Comparison of ENCODE assay signal across 15 cellular contexts in the genomic region with DNA sequence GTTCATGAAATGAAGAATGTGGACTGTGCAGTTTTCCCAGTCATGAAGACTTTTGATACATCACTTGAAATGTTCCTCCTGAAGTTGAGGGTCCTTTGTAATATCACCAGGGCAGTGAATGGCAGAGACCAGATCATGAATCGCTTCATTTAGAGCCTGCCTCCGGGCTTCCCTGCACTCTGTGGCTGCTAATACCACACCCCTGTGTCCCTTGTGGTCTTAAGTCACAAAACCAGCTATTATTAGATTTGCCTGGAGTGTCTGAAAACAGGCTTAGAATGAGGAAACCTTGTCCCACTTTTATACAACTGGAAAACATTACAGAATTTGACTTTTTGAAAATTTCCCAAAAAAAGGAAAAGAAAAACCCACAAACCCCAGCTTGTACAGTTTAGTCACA.
DNase-seq lines count a peak whose midpoint lies in the region; ATAC-seq and TF ChIP-seq lines count a peak whose summit lies in the region.
"Had no signal": no experiment of that assay in that cellular context is flagged by ENCODE, and none has a peak within 500 bp of the region (broad histone marks: within the 10 kb centered on the region; RNA-seq: fewer than 3 reads in every experiment).

No MANE protein-coding gene starts in this region.

- TF ChIP-seq CTCF in chondrocyte (IDR thresholded peaks at IDR 0.05), result no peak
- TF ChIP-seq CTCF in tibial artery (IDR thresholded peaks at IDR 0.05), result no peak
- no peak for TF ChIP-seq CTCF in ovary (IDR thresholded peaks at IDR 0.05)

- H2BK5ac ChIP-seq in neuronal stem cell (ENCODE audit: low read length), result no peak overlapping the region

- H3K36me3 Mint-ChIP-seq in chondrocyte (ENCODE audit: low read depth), result peaks cover 4% of the 10 kb centered on the region
- peaks cover 34% of the 10 kb centered on the region for H3K36me3 Mint-ChIP-seq in memory B cell

- H2AK5ac ChIP-seq in neuronal stem cell (ENCODE audit: low read depth, low read length), result no peak overlapping the region

- no peak for ATAC-seq in memory B cell (ENCODE audit: low read depth)
- no peak for ATAC-seq in GM21367 (IDR thresholded peaks at IDR 0.05; ENCODE audit: unreplicated experiment)
- ATAC-seq: activated CD8-positive, alpha-beta T cell treated with anti-CD3 and anti-CD28 coated beads, Interleukin-2, amount 10 ng/mL, durations not matched to agents 7 days and 5 days had no signal

- H3K27me3 Mint-ChIP-seq in chondrocyte (ENCODE audit: low read depth) (no peaks in the 10 kb centered on the region), memory B cell (no peaks in the 10 kb centered on the region)

- H4K8ac ChIP-seq in neuronal stem cell (ENCODE audit: low read depth, low read length), result no peak overlapping the region

- H3K79me1 ChIP-seq in neuronal stem cell (ENCODE audit: low read depth, low read length), result no peaks in the 10 kb centered on the region

- H3K9me3 Mint-ChIP-seq in chondrocyte (ENCODE audit: low read depth), result no peaks in the 10 kb centered on the region
- no peaks in the 10 kb centered on the region for H3K9me3 Mint-ChIP-seq in memory B cell

- no peak overlapping the region for H2BK15ac ChIP-seq in neuronal stem cell (ENCODE audit: low read length)

- H3K27me3 ChIP-seq in tibial artery (no peaks in the 10 kb centered on the region), ovary (no peaks in the 10 kb centered on the region), neuronal stem cell (ENCODE audit: control insufficient read depth in 3 of 3, insufficient read depth in 3 of 3, low read depth in 1 of 3, low read length in 3 of 3) (no peaks in the 10 kb centered on the region)

- H3K27ac ChIP-seq in tibial artery (peak overlapping the region; percentile 67 to 79), ovary (no peak overlapping the region), neuronal stem cell (replicated peaks; ENCODE audit: low read length) (no peak overlapping the region)

- H2AFZ ChIP-seq in neuronal stem cell (ENCODE audit: low read length), result no peak overlapping the region

- WGBS in ovary, 3 donors, result 72 to 81% (median 77%) methylated on average over 2 of the region's 2 CpGs
- WGBS in neuronal stem cell (ENCODE audit: extremely low coverage in 2 of 2, insufficient read length in 2 of 2, insufficient replicate concordance in 1 of 2), 2 donors, result no CpG with 5 or more reads among the region's 2 CpGs

- no peak overlapping the region for H4K91ac ChIP-seq in neuronal stem cell (ENCODE audit: low read depth, low read length, poor library complexity)

- H3K36me3 ChIP-seq in tibial artery (peaks cover 0 to 2% (median 0%) of the 10 kb centered on the region in 3 donors), ovary (no peaks in the 10 kb centered on the region), neuronal stem cell (replicated peaks in 1 of 2; ENCODE audit: control insufficient read depth in 2 of 2, insufficient read depth in 2 of 2, low read length in 2 of 2) (peaks cover 3 to 32% of the 10 kb centered on the region in 2 donors)

- no peak overlapping the region for H3K18ac ChIP-seq in neuronal stem cell (ENCODE audit: low read length)

- no peaks in the 10 kb centered on the region for H3K9me3 ChIP-seq in tibial artery
- H3K9me3 ChIP-seq in ovary, result no peaks in the 10 kb centered on the region
- H3K9me3 ChIP-seq in neuronal stem cell (replicated peaks in 1 of 2; ENCODE audit: control insufficient read depth in 2 of 2, insufficient read depth in 1 of 2, low read depth in 1 of 2, low read length in 2 of 2), result no peaks in the 10 kb centered on the region

- DNase-seq in NCI-H82 (lab: John Stamatoyannopoulos, UW) (peak; percentile 50), NCI-H82 treated with DMSO at 0.1 percent for 48 hours (lab: John Stamatoyannopoulos, UW; ENCODE audit: unreplicated experiment) (no peak), chondrocyte (ENCODE audit: low spot score) (no peak), memory B cell (ENCODE audit: low spot score in 2 of 2) (no peak), tibial artery (peak in 1 of 2 donors; percentile 65), ovary (no peak), neuronal stem cell (ENCODE audit: low spot score) (no peak)
- DNase-seq: activated CD8-positive, alpha-beta T cell treated with anti-CD3 and anti-CD28 coated beads, Interleukin-2, amount 10 ng/mL, durations not matched to agents 7 days and 5 days; activated gamma-delta T cell treated with Interleukin-2 at 50 U/mL for 16 hours; cerebellar nuclear complex; KG1; NCI-H2171; T-helper 2 cell; trophoblast cell had no signal

- H3K9ac ChIP-seq in neuronal stem cell (ENCODE audit: low read depth, low read length, poor library complexity), result no peak overlapping the region

- H3K4me3 Mint-ChIP-seq in chondrocyte (ENCODE audit: unreplicated experiment) (no peak overlapping the region), memory B cell (no peak overlapping the region)
- H3K4me3 Mint-ChIP-seq: activated CD8-positive, alpha-beta T cell treated with anti-CD3 and anti-CD28 coated beads, Interleukin-2, amount 10 ng/mL, durations not matched to agents 7 days and 5 days had no signal

- intact Hi-C loops in tibial artery (cut with DNase I; ENCODE audit: low total_unique reads), result no loop called here
- intact Hi-C loops in ovary (cut with DNase I), result loop anchor here in 1 of 4 donors (10.0 kb wide), 1 partner anchor 277 kb away; no protein-coding TSS in a partner anchor

- no peak overlapping the region for H3K4ac ChIP-seq in neuronal stem cell (ENCODE audit: low read length)

- H3K27ac Mint-ChIP-seq in chondrocyte (ENCODE audit: unreplicated experiment), result peak overlapping the region; percentile 79
- peak overlapping the region; percentile 64 for H3K27ac Mint-ChIP-seq in memory B cell
- H3K27ac Mint-ChIP-seq: activated CD8-positive, alpha-beta T cell treated with anti-CD3 and anti-CD28 coated beads, Interleukin-2, amount 10 ng/mL, durations not matched to agents 7 days and 5 days had no signal

- H2BK12ac ChIP-seq in neuronal stem cell (ENCODE audit: low read length), result no peak overlapping the region

- TF ChIP-seq EP300 in ovary (IDR thresholded peaks at IDR 0.05), result no peak

- H3K4me2 ChIP-seq in neuronal stem cell (ENCODE audit: insufficient read depth, low read length, poor library complexity, severe bottlenecking), result no peak overlapping the region

- H3K4me3 ChIP-seq in tibial artery (no peak overlapping the region), ovary (no peak overlapping the region), neuronal stem cell (ENCODE audit: low read length in 2 of 2) (no peak overlapping the region)

- no peak overlapping the region for H3K23ac ChIP-seq in neuronal stem cell (ENCODE audit: low read depth, low read length, poor library complexity)

- H3K4me1 Mint-ChIP-seq in chondrocyte (ENCODE audit: low read depth), result peaks cover 30% of the 10 kb centered on the region
- H3K4me1 Mint-ChIP-seq in memory B cell, result peaks cover 22% of the 10 kb centered on the region

- H3K4me1 ChIP-seq in tibial artery (peaks cover 8 to 38% (median 37%) of the 10 kb centered on the region in 4 donors), ovary (ENCODE audit: insufficient read depth) (peaks cover 3% of the 10 kb centered on the region), neuronal stem cell (ENCODE audit: control insufficient read depth in 2 of 2, insufficient read depth in 1 of 2, low read depth in 1 of 2, low read length in 2 of 2) (no peaks in the 10 kb centered on the region)

- H3K14ac ChIP-seq in neuronal stem cell (ENCODE audit: low read length), result no peak overlapping the region

- H2BK120ac ChIP-seq in neuronal stem cell (ENCODE audit: low read depth, low read length), result no peak overlapping the region

- no peak for TF ChIP-seq POLR2A in ovary (IDR thresholded peaks at IDR 0.05)

Comparison
In these comparisons a context has a peak if more than half of its experiments do, and no peak if none do; other contexts are left out.
1. H3K27ac ChIP-seq: peak in tibial artery (2 of 2); none in ovary (0 of 2) and neuronal stem cell (single experiment).